33 cellular contexts compared by ENCODE assay signal in the genomic region with DNA sequence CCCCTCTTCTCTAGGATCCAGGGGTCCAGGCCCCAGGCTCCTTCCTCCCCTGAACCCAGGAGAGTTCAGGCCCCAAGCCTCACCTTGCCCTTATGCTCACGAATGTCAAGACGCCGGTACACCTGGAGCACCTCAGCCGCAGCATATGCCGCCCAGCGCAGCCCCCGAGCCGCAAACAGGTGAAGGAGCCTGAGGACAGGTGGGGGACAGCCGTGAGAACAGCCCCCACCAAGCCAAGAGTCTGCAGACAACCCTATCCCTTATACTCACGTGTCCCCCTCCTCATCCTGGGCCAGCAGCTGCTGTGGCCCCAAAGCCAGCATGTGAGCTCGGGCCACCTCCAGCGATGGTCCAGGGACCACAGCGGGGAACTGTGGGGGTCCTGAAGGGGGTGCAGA. TPM values are rescaled to one million over a fixed set of nuclear protein-coding genes. Genes with fewer than 3 reads are reported as not detected.
A peak's percentile ranks its signal among the peaks of the same experiment; 100 is the strongest.
DNase-seq lines count a peak whose midpoint lies in the region; ATAC-seq, FAIRE-seq and TF ChIP-seq lines count a peak whose summit lies in the region.
"Had no signal": no experiment of that assay in that cellular context is flagged by ENCODE, and none has a peak within 500 bp of the region (broad histone marks: within the 10 kb centered on the region; RNA-seq: fewer than 3 reads in every experiment).

No MANE protein-coding gene starts in this region.

- no peaks in the 10 kb centered on the region for H3K9me2 ChIP-seq in Karpas-422 (replicated peaks; ENCODE audit: insufficient read depth, low read length)

- H3K4me3 Mint-ChIP-seq in activated T-cell treated with anti-CD3 and anti-CD28 coated beads, Interleukin-2, amount 50 U/mL, for 24 hours = peak overlapping the region; percentile 97
- H3K4me3 Mint-ChIP-seq in activated naive CD8-positive, alpha-beta T cell treated with anti-CD3 and anti-CD28 coated beads for 36 hours = peak overlapping the region; percentile 97
- H3K4me3 Mint-ChIP-seq in stimulated activated memory B cell treated with anti-CD40 and anti-IgM and Interleukin-4, amounts not matched to agents 10 μg/mL and 1 μg/mL and 100 μg/mL, for 72 hours = peak overlapping the region; percentile 93

- no peak overlapping the region for H3K4me2 ChIP-seq in Karpas-422 (ENCODE audit: low read depth, low read length, poor library complexity, severe bottlenecking)

- H3K27ac ChIP-seq in Karpas-422 (ENCODE audit: low read length) = no peak overlapping the region
- H3K27ac ChIP-seq: breast epithelium had no signal

- H3K4me3 ChIP-seq in Karpas-422 (ENCODE audit: low read length) = no peak overlapping the region
- H3K4me3 ChIP-seq: breast epithelium, esophagus muscularis mucosa had no signal

- no peaks in the 10 kb centered on the region for H3K9me3 Mint-ChIP-seq in activated T-cell treated with anti-CD3 and anti-CD28 coated beads, Interleukin-2, amount 50 U/mL, for 24 hours
- H3K9me3 Mint-ChIP-seq in activated naive CD8-positive, alpha-beta T cell treated with anti-CD3 and anti-CD28 coated beads for 36 hours = no peaks in the 10 kb centered on the region
- H3K9me3 Mint-ChIP-seq in stimulated activated memory B cell treated with anti-CD40 and anti-IgM and Interleukin-4, amounts not matched to agents 10 μg/mL and 1 μg/mL and 100 μg/mL, for 72 hours = no peaks in the 10 kb centered on the region

- H3K27me3 Mint-ChIP-seq in activated T-cell treated with anti-CD3 and anti-CD28 coated beads, Interleukin-2, amount 50 U/mL, for 24 hours = no peaks in the 10 kb centered on the region
- no peaks in the 10 kb centered on the region for H3K27me3 Mint-ChIP-seq in activated naive CD8-positive, alpha-beta T cell treated with anti-CD3 and anti-CD28 coated beads for 36 hours
- H3K27me3 Mint-ChIP-seq in stimulated activated memory B cell treated with anti-CD40 and anti-IgM and Interleukin-4, amounts not matched to agents 10 μg/mL and 1 μg/mL and 100 μg/mL, for 72 hours = no peaks in the 10 kb centered on the region

- no peak for TF ChIP-seq CTCF in D721Med (IDR thresholded peaks at IDR 0.05; ENCODE audit: insufficient read depth, missing control alignments)

- peaks cover 49% of the 10 kb centered on the region for H3K4me1 Mint-ChIP-seq in activated T-cell treated with anti-CD3 and anti-CD28 coated beads, Interleukin-2, amount 50 U/mL, for 24 hours (ENCODE audit: low read depth)
- peaks cover 30% of the 10 kb centered on the region for H3K4me1 Mint-ChIP-seq in activated naive CD8-positive, alpha-beta T cell treated with anti-CD3 and anti-CD28 coated beads for 36 hours
- H3K4me1 Mint-ChIP-seq in stimulated activated memory B cell treated with anti-CD40 and anti-IgM and Interleukin-4, amounts not matched to agents 10 μg/mL and 1 μg/mL and 100 μg/mL, for 72 hours = peaks cover 57% of the 10 kb centered on the region

- no peaks in the 10 kb centered on the region for H3K9me3 ChIP-seq in Karpas-422 (ENCODE audit: low read length)
- H3K9me3 ChIP-seq: breast epithelium, esophagus muscularis mucosa had no signal

- no peaks in the 10 kb centered on the region for H4K20me1 ChIP-seq in Karpas-422 (ENCODE audit: insufficient read depth, low read depth, low read length)

- no peak for ATAC-seq in stimulated activated memory B cell treated with anti-CD40 and anti-IgM and Interleukin-4, amounts not matched to agents 10 μg/mL and 1 μg/mL and 100 μg/mL, for 72 hours
- ATAC-seq: HCT116, left cardiac atrium had no signal

- H2AFZ ChIP-seq in Karpas-422 (ENCODE audit: low read length) = no peak overlapping the region

- H3K27me3 ChIP-seq in Karpas-422 (ENCODE audit: low read length) = no peaks in the 10 kb centered on the region
- H3K27me3 ChIP-seq: breast epithelium, esophagus muscularis mucosa had no signal

- H3K27ac Mint-ChIP-seq in activated T-cell treated with anti-CD3 and anti-CD28 coated beads, Interleukin-2, amount 50 U/mL, for 24 hours = peak overlapping the region; percentile 98
- no peak overlapping the region for H3K27ac Mint-ChIP-seq in activated naive CD8-positive, alpha-beta T cell treated with anti-CD3 and anti-CD28 coated beads for 36 hours
- peak overlapping the region; percentile 99 for H3K27ac Mint-ChIP-seq in stimulated activated memory B cell treated with anti-CD40 and anti-IgM and Interleukin-4, amounts not matched to agents 10 μg/mL and 1 μg/mL and 100 μg/mL, for 72 hours

- DNase-seq in activated T-cell treated with anti-CD3 and anti-CD28 coated beads, Interleukin-2, amount 50 U/mL, for 24 hours = no peak
- DNase-seq in activated T-cell treated with anti-CD3 and anti-CD28 coated beads for 4 hours = no peak
- DNase-seq in Karpas-422 = peak; percentile 24
- no peak for DNase-seq in activated naive CD8-positive, alpha-beta T cell treated with anti-CD3 and anti-CD28 coated beads for 36 hours
- DNase-seq in D721Med (ENCODE audit: insufficient read length, low spot score) = no peak
- DNase-seq in central memory CD4-positive, alpha-beta T cell = no peak
- DNase-seq in NCI-H345 treated with DMSO at 0.1 percent for 48 hours (lab: John Stamatoyannopoulos, UW; ENCODE audit: unreplicated experiment) = no peak
- DNase-seq: ACHN; activated CD8-positive, alpha-beta memory T cell treated with anti-CD3 and anti-CD28 coated beads for 24 hours; amniotic stem cell; C1 segment of cervical spinal cord; Calu3; effector CD8-positive, alpha-beta T cell; foreskin melanocyte; left cardiac atrium; mammary epithelial cell; NCI-H1092 treated with DMSO at 0.1 percent for 48 hours; NCI-H187 treated with DMSO at 0.1 percent for 48 hours; NCI-H2227 treated with DMSO at 0.1 percent for 48 hours; NCI-H774; nucleus accumbens; RPMI8226 had no signal

- peaks cover 21% of the 10 kb centered on the region for H3K79me2 ChIP-seq in Karpas-422 (ENCODE audit: low read length)

- no peak overlapping the region for H3K9ac ChIP-seq in Karpas-422 (ENCODE audit: low read length)

- no peak for FAIRE-seq in D721Med (lab: Jason Lieb, UNC)
- FAIRE-seq: colon, GM12891, urothelium cell line had no signal

- H3K4me1 ChIP-seq in Karpas-422 (ENCODE audit: low read length) = peaks cover 24% of the 10 kb centered on the region
- H3K4me1 ChIP-seq: breast epithelium had no signal

- H3K36me3 ChIP-seq in Karpas-422 (ENCODE audit: insufficient read depth, low read length) = 0 out of 2 replicates have a peak, but pooled peaks cover 4% of the 10 kb centered on the region
- H3K36me3 ChIP-seq: breast epithelium had no signal

- H3K36me3 Mint-ChIP-seq in activated T-cell treated with anti-CD3 and anti-CD28 coated beads, Interleukin-2, amount 50 U/mL, for 24 hours (ENCODE audit: low read depth) = peaks cover 80% of the 10 kb centered on the region
- H3K36me3 Mint-ChIP-seq in activated naive CD8-positive, alpha-beta T cell treated with anti-CD3 and anti-CD28 coated beads for 36 hours = peaks cover 49% of the 10 kb centered on the region
- H3K36me3 Mint-ChIP-seq in stimulated activated memory B cell treated with anti-CD40 and anti-IgM and Interleukin-4, amounts not matched to agents 10 μg/mL and 1 μg/mL and 100 μg/mL, for 72 hours = peaks cover 69% of the 10 kb centered on the region

RNA-seq across cellular contexts. Expression of gene NFKBID, which starts 3.7 kb away (rescaled TPM):
- 7.2 and 17.1 TPM in 2 replicates for total RNA-seq in Karpas-422 (2014; rRNA removed; shearing (Covaris generic); ENCODE audit: low replicate concordance)
- total RNA-seq in activated naive CD8-positive, alpha-beta T cell treated with anti-CD3 and anti-CD28 coated beads for 36 hours = 10 to 100 TPM; 72.2 to 73.7 TPM

RNA-seq across cellular contexts. Expression of gene HCST, which starts 5.7 kb away (rescaled TPM):
- 12.2 and 18.8 TPM in 2 replicates for total RNA-seq in Karpas-422 (2014; rRNA removed; shearing (Covaris generic); ENCODE audit: low replicate concordance)
- total RNA-seq in activated naive CD8-positive, alpha-beta T cell treated with anti-CD3 and anti-CD28 coated beads for 36 hours = 10 to 100 TPM; 44.9 to 53.8 TPM
- total RNA-seq: Calu3, Daoy, SK-MEL-5, temporal lobe had no signal

RNA-seq across cellular contexts. Expression of gene TYROBP, which starts 11.5 kb away (rescaled TPM):
- not detected in 2 replicates for total RNA-seq in Karpas-422 (2014; rRNA removed; shearing (Covaris generic); ENCODE audit: low replicate concordance)
- not detected for total RNA-seq in activated naive CD8-positive, alpha-beta T cell treated with anti-CD3 and anti-CD28 coated beads for 36 hours
- total RNA-seq: Calu3; Daoy; mammary epithelial cell; SK-MEL-5; T-helper 2 cell treated with Interferon-gamma antibody and Interleukin-4, amounts not matched to agents 100 ng/mL and 5 ng/mL, for 36 hours had no signal

RNA-seq across cellular contexts. Expression of gene APLP1, which starts 28.3 kb away (rescaled TPM):
- 9.9 and 23.8 TPM in 2 replicates for total RNA-seq in Karpas-422 (2014; rRNA removed; shearing (Covaris generic); ENCODE audit: low replicate concordance)
- total RNA-seq in activated naive CD8-positive, alpha-beta T cell treated with anti-CD3 and anti-CD28 coated beads for 36 hours = under 1 TPM; 0.68 to 0.88 TPM

RNA-seq across cellular contexts. Expression of gene LRFN3, which starts 39.5 kb away (rescaled TPM):
- total RNA-seq in Karpas-422 (2014; rRNA removed; shearing (Covaris generic); ENCODE audit: low replicate concordance) = 3.7 and 3.8 TPM in 2 replicates
- 1 to 10 TPM; 5.8 to 7.1 TPM for total RNA-seq in activated naive CD8-positive, alpha-beta T cell treated with anti-CD3 and anti-CD28 coated beads for 36 hours
